Comparison of ENCODE assay signal across 23 cellular contexts in the genomic region with DNA sequence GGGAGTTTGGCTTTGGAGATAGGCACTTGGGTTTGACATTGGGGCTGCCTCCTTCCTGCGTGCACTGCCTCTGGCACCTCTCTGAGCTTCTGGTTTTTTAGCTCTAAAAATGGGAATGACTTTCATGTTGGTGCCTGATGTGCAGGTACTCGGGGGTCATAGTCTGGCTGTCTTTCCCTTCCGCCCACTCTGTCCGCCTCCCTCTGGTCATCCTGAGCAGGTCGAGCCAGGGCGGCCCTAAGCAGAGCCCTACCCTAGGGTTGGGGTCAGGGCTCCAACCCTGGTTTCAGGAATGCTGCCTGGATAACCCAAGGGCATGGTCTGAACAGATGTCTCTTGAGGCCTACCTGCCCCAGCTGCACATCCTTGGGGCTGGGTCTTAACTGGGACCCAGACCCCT.
"Had no signal": no experiment of that assay in that cellular context is flagged by ENCODE, and none has a peak within 500 bp of the region (broad histone marks: within the 10 kb centered on the region; RNA-seq: fewer than 3 reads in every experiment).

No MANE protein-coding gene starts in this region.

- H3K36me3 Mint-ChIP-seq: activated CD4-positive, alpha-beta memory T cell treated with anti-CD3 and anti-CD28 coated beads for 36 hours; activated naive CD8-positive, alpha-beta T cell treated with anti-CD3 and anti-CD28 coated beads for 36 hours had no signal

- DNase-seq: activated CD4-positive, alpha-beta memory T cell treated with anti-CD3 and anti-CD28 coated beads for 36 hours; activated CD4-positive, alpha-beta T cell treated with anti-CD3 and anti-CD28 coated beads, Interleukin-2, amount 10 ng/mL, durations not matched to agents 7 days and 5 days; activated CD4-positive, CD25-positive, alpha-beta regulatory T cell; activated CD8-positive, alpha-beta memory T cell treated with anti-CD3 and anti-CD28 coated beads for 24 hours; activated gamma-delta T cell treated with Interleukin-2 at 50 U/mL for 16 hours; activated naive CD4-positive, alpha-beta T cell treated with anti-CD3 and anti-CD28 coated beads, Interleukin-2, amount 10 ng/mL, durations not matched to agents 7 days and 5 days; activated naive CD8-positive, alpha-beta T cell treated with anti-CD3 and anti-CD28 coated beads for 36 hours; activated T-cell treated with anti-CD3 and anti-CD28 coated beads, Interleukin-2, amount 50 U/mL, for 48 hours; caudate nucleus; Karpas-422; MM.1S; NCI-H1105; NCI-H1436; NCI-H1694 treated with DMSO at 0.1 percent for 48 hours; NCI-H2029 treated with DMSO at 0.1 percent for 48 hours; NCI-H446; NCI-H524; T-helper 1 cell had no signal

- H3K4me3 ChIP-seq: breast epithelium, SK-N-MC had no signal

- H3K4me3 Mint-ChIP-seq: activated CD4-positive, alpha-beta memory T cell treated with anti-CD3 and anti-CD28 coated beads for 36 hours; activated CD4-positive, alpha-beta T cell treated with anti-CD3 and anti-CD28 coated beads, Interleukin-2, amount 10 ng/mL, durations not matched to agents 7 days and 5 days; activated naive CD4-positive, alpha-beta T cell treated with anti-CD3 and anti-CD28 coated beads, Interleukin-2, amount 10 ng/mL, durations not matched to agents 7 days and 5 days; activated naive CD8-positive, alpha-beta T cell treated with anti-CD3 and anti-CD28 coated beads for 36 hours; activated T-helper 17 cell treated with anti-CD3 and anti-CD28 coated beads, Interleukin-2, amount 50 U/mL, for 72 hours had no signal

- H3K27me3 ChIP-seq: breast epithelium had no signal

- H3K9me3 Mint-ChIP-seq: activated CD4-positive, alpha-beta memory T cell treated with anti-CD3 and anti-CD28 coated beads for 36 hours; activated CD4-positive, alpha-beta T cell treated with anti-CD3 and anti-CD28 coated beads, Interleukin-2, amount 10 ng/mL, durations not matched to agents 7 days and 5 days; activated naive CD4-positive, alpha-beta T cell treated with anti-CD3 and anti-CD28 coated beads, Interleukin-2, amount 10 ng/mL, durations not matched to agents 7 days and 5 days; activated naive CD8-positive, alpha-beta T cell treated with anti-CD3 and anti-CD28 coated beads for 36 hours; activated T-helper 17 cell treated with anti-CD3 and anti-CD28 coated beads, Interleukin-2, amount 50 U/mL, for 72 hours had no signal

- H3K27ac ChIP-seq: breast epithelium, SK-N-MC, VCaP had no signal

- H3K27me3 Mint-ChIP-seq: activated CD4-positive, alpha-beta memory T cell treated with anti-CD3 and anti-CD28 coated beads for 36 hours; activated CD4-positive, alpha-beta T cell treated with anti-CD3 and anti-CD28 coated beads, Interleukin-2, amount 10 ng/mL, durations not matched to agents 7 days and 5 days; activated naive CD4-positive, alpha-beta T cell treated with anti-CD3 and anti-CD28 coated beads, Interleukin-2, amount 10 ng/mL, durations not matched to agents 7 days and 5 days; activated naive CD8-positive, alpha-beta T cell treated with anti-CD3 and anti-CD28 coated beads for 36 hours; activated T-helper 17 cell treated with anti-CD3 and anti-CD28 coated beads, Interleukin-2, amount 50 U/mL, for 72 hours had no signal

- ATAC-seq: activated T-helper 17 cell treated with anti-CD3 and anti-CD28 coated beads, Interleukin-2, amount 50 U/mL, for 72 hours; Right ventricle myocardium inferior had no signal

- H3K9me3 ChIP-seq: breast epithelium had no signal

- H3K36me3 ChIP-seq: breast epithelium had no signal

- H3K27ac Mint-ChIP-seq: activated CD4-positive, alpha-beta memory T cell treated with anti-CD3 and anti-CD28 coated beads for 36 hours; activated CD4-positive, alpha-beta T cell treated with anti-CD3 and anti-CD28 coated beads, Interleukin-2, amount 10 ng/mL, durations not matched to agents 7 days and 5 days; activated naive CD4-positive, alpha-beta T cell treated with anti-CD3 and anti-CD28 coated beads, Interleukin-2, amount 10 ng/mL, durations not matched to agents 7 days and 5 days; activated naive CD8-positive, alpha-beta T cell treated with anti-CD3 and anti-CD28 coated beads for 36 hours; activated T-helper 17 cell treated with anti-CD3 and anti-CD28 coated beads, Interleukin-2, amount 50 U/mL, for 72 hours had no signal
